ENCODE assay signal across 9 cellular contexts in the genomic region with DNA sequence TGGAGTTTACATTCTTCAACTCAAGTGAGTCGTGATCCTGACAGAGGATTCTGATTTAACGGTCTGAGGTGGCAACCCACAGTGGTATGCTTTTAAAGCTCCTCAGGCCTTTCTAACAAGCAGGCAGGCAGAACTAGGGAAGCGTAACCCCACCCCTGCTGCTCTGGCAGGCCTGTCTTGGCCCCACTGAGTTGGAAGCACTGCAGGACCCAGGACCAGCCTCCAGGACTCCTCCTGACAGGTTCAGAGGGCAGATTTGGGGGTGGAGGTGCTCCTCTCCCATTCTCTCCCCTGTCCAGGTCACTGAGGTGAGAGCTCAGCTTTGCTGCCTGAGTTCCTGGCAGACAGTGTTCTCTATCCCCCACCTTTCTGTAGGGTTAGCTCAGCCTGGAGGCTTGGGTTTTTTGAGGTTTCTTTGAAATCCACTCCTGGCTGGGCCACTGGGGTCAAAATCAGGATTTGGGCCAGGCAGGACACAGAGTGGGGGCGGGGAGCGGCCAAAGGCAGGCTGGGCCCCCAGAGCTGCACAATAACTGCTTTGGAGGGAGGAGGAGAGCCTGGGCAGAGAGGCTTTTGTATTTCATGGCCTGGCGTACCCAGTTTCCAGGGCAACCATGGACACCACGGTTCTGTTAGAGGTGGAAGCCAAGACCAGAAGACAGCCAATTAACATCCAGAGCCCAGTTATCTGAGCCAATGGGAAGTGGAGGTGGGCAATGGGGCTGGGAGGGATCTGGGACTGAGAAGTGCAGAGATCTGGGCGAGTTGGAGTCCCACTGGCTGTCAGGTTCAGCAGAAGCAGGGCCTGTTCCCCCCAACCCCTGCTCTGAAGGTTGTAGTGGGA. TPM values are rescaled to one million over a fixed set of nuclear protein-coding genes. Genes with fewer than 3 reads are reported as not detected.
DNase-seq lines count a peak whose midpoint lies in the region; ATAC-seq and TF ChIP-seq lines count a peak whose summit lies in the region.
"Had no signal": no experiment of that assay in that cellular context is flagged by ENCODE, and none has a peak within 500 bp of the region (broad histone marks: within the 10 kb centered on the region; RNA-seq: fewer than 3 reads in every experiment).

No MANE protein-coding gene starts in this region.

- no peaks in the 10 kb centered on the region for H3K9me2 ChIP-seq in GM23248 (ENCODE audit: insufficient read depth)

- no peak for TF ChIP-seq EP300 in suprapubic skin (IDR thresholded peaks at IDR 0.05)

- H3K27ac ChIP-seq in GM23248 (no peak overlapping the region), suprapubic skin (no peak overlapping the region)

- no peaks in the 10 kb centered on the region for H3K9me3 ChIP-seq in GM23248 (ENCODE audit: low read depth)
- H3K9me3 ChIP-seq in suprapubic skin = no peaks in the 10 kb centered on the region

- no peak for TF ChIP-seq CTCF in suprapubic skin (IDR thresholded peaks at IDR 0.05)

- no peak overlapping the region for H2AFZ ChIP-seq in GM23248

- H3K4me2 ChIP-seq in GM23248 (ENCODE audit: unreplicated experiment) = no peak overlapping the region

- in situ Hi-C loops in GM23248 (cut with MboI) = no loop called here

- H3K27me3 ChIP-seq in GM23248 (replicated peaks; ENCODE audit: insufficient read depth) = no peaks in the 10 kb centered on the region
- no peaks in the 10 kb centered on the region for H3K27me3 ChIP-seq in suprapubic skin

- no peak for TF ChIP-seq POLR2A in suprapubic skin (IDR thresholded peaks at IDR 0.05)

- H3K4me1 ChIP-seq in GM23248 (ENCODE audit: insufficient read depth) (peaks cover 5% of the 10 kb centered on the region; the same call in 1 of the 2 replicates), suprapubic skin (peaks cover 5% of the 10 kb centered on the region)

- H3F3A ChIP-seq in GM23248 (ENCODE audit: insufficient read depth) = peaks cover 17% of the 10 kb centered on the region; the same call in 1 of the 2 replicates

- DNase-seq in GM23248 (peak; percentile 38), NCI-H748 (lab: John Stamatoyannopoulos, UW; ENCODE audit: unreplicated experiment) (peak; percentile 74), epidermal melanocyte (ENCODE audit: insufficient read length, low spot score) (peak; percentile 40), non-pigmented ciliary epithelial cell (ENCODE audit: low read depth) (peak; percentile 17), suprapubic skin (ENCODE audit: low spot score in 2 of 2) (no peak)
- no peak for DNase-seq in central memory CD4-positive, alpha-beta T cell
- DNase-seq: activated CD4-positive, alpha-beta T cell treated with anti-CD3 and anti-CD28 coated beads for 48 hours had no signal

- H3K9ac ChIP-seq in GM23248 = no peak overlapping the region

- peaks cover 4% of the 10 kb centered on the region; the same call in 1 of the 2 replicates for H3K36me3 ChIP-seq in GM23248 (ENCODE audit: low read depth)
- H3K36me3 ChIP-seq in suprapubic skin = peaks cover 59% of the 10 kb centered on the region

- no peak for ATAC-seq in GM21723 (IDR thresholded peaks at IDR 0.05; ENCODE audit: unreplicated experiment)
- ATAC-seq: GM12878 had no signal

- H3K79me2 ChIP-seq in GM23248 (ENCODE audit: insufficient read depth) = no peaks in the 10 kb centered on the region

- H3K4me3 ChIP-seq in GM23248 (no peak overlapping the region), suprapubic skin (no peak overlapping the region)
- H3K4me3 ChIP-seq: GM12878 had no signal

- whole genome bisulfite sequencing in GM23248 (ENCODE audit: low coverage in 1 of 2, low lambda C conversion rate in 2 of 2, missing lambda C conversion rate in 2 of 2), 2 experiments = 21 to 27% methylated on average over 8 of the region's 8 CpGs
- WGBS in suprapubic skin = 53% methylated on average over 8 of the region's 8 CpGs

- H4K20me1 ChIP-seq in GM23248 (ENCODE audit: insufficient read depth) = no peaks in the 10 kb centered on the region

RNA-seq across cellular contexts. Expression of gene MRPL27, which starts 9.5 kb away (rescaled TPM):
- total RNA-seq in GM23248 (2014; rRNA removed; shearing (Covaris generic)) = 49.3 and 57.9 TPM in 2 replicates
- polyA plus RNA-seq in GM23248 (2016; fragmentation: Nextera tagmentation; extraction: Ambion mirVana) = 115 and 120 TPM in 2 replicates
- total RNA-seq in suprapubic skin = 10 to 100 TPM; 60.3 to 87.7 (median 65.3) TPM

RNA-seq across cellular contexts. Expression of gene EME1, which starts 9.6 kb away (rescaled TPM):
- total RNA-seq in GM23248 (2014; rRNA removed; shearing (Covaris generic)) = 1.1 and 4.3 TPM in 2 replicates
- 3.8 and 4.1 TPM in 2 replicates for polyA plus RNA-seq in GM23248 (2016; fragmentation: Nextera tagmentation; extraction: Ambion mirVana)
- 1 to 10 TPM in 2 of 4 donors, under 1 TPM in 2; 0.39 to 2.5 (median 0.98) TPM for total RNA-seq in suprapubic skin

RNA-seq across cellular contexts. Expression of gene XYLT2, which starts 17.5 kb away (rescaled TPM):
- total RNA-seq in GM23248 (2014; rRNA removed; shearing (Covaris generic)) = 43.6 and 70.1 TPM in 2 replicates
- 25.3 and 27.3 TPM in 2 replicates for polyA plus RNA-seq in GM23248 (2016; fragmentation: Nextera tagmentation; extraction: Ambion mirVana)
- 10 to 100 TPM; 36.9 to 61.3 (median 45.5) TPM for total RNA-seq in suprapubic skin

RNA-seq across cellular contexts. Expression of gene LRRC59, which starts 33.9 kb away (rescaled TPM):
- 144 and 164 TPM in 2 replicates for total RNA-seq in GM23248 (2014; rRNA removed; shearing (Covaris generic))
- polyA plus RNA-seq in GM23248 (2016; fragmentation: Nextera tagmentation; extraction: Ambion mirVana) = 110 and 111 TPM in 2 replicates
- 10 to 100 TPM; 16.5 to 58.0 (median 39.0) TPM for total RNA-seq in suprapubic skin

Comparison
In these comparisons a context has a peak if more than half of its experiments do, and no peak if none do; other contexts are left out.
1. DNase-seq: peak in GM23248 (single experiment), NCI-H748 (single experiment), epidermal melanocyte (single experiment) and non-pigmented ciliary epithelial cell (single experiment); none in suprapubic skin (0 of 2) and central memory CD4-positive, alpha-beta T cell (single experiment).